ENCODE assay signal across 12 cellular contexts in the genomic region with DNA sequence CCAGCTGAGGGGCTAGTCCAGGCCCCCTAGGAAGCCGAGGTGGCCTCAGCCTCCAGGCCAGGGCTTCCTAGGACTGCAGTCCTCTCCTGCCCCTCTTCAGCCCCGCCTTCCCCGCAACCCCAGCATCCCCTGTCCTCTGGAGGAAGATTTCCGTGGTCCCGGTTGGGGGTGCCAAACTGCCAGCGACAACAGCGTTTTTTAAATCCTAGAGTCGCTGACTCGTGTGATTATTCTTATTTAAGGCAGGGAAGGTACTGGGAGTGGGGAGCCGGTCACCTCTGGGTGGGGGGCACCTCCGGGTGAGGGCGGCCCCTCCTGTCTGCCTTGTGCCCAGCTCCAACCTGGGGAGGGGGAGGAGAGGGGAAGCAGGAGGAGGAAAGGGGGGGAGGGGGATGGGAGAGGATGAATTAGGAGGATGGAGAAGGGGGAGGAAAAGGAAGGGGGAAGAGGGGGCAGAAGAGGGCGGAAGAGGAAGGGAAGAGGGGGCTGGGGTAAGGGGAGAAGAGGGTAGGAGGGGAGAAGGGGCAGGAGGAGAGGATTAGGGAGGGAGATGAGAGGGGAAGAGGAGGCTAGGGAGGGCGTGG.
DNase-seq lines count a peak whose midpoint lies in the region; ATAC-seq and TF ChIP-seq lines count a peak whose summit lies in the region.
"Had no signal": no experiment of that assay in that cellular context is flagged by ENCODE, and none has a peak within 500 bp of the region (broad histone marks: within the 10 kb centered on the region; RNA-seq: fewer than 3 reads in every experiment).

No MANE protein-coding gene starts in this region.

- peak overlapping the region; percentile 10 for H3K4me3 Mint-ChIP-seq in osteocyte (ENCODE audit: unreplicated experiment)
- H3K4me3 Mint-ChIP-seq: stimulated activated memory B cell treated with anti-CD40 and anti-IgM and Interleukin-4, amounts not matched to agents 10 μg/mL and 1 μg/mL and 100 μg/mL, for 72 hours had no signal

- H3K36me3 Mint-ChIP-seq in osteocyte (ENCODE audit: unreplicated experiment): no peaks in the 10 kb centered on the region
- H3K36me3 Mint-ChIP-seq: CD4-positive, alpha-beta memory T cell had no signal

- TF ChIP-seq CTCF in RWPE1 (conservative IDR thresholded peaks at IDR 0.05; ENCODE audit: low read depth) (no peak), foreskin keratinocyte (conservative IDR thresholded peaks at IDR 0.05) (peak; percentile 19), osteocyte (IDR thresholded peaks at IDR 0.05) (no peak)

- no peaks in the 10 kb centered on the region for H3K4me1 ChIP-seq in foreskin keratinocyte

- DNase-seq in DMS114 treated with DMSO at 0.1 percent for 48 hours (lab: John Stamatoyannopoulos, UW; ENCODE audit: unreplicated experiment) (peak; percentile 13), RWPE1 (ENCODE audit: low spot score) (no peak), foreskin keratinocyte (no peak), osteocyte (ENCODE audit: extremely low spot score, unreplicated experiment) (no peak), DMS153 treated with DMSO at 0.1 percent for 48 hours (lab: John Stamatoyannopoulos, UW; ENCODE audit: unreplicated experiment) (no peak), HCEC 1CT (no peak), COLO668 (lab: John Stamatoyannopoulos, UW; ENCODE audit: unreplicated experiment) (no peak), GOT3 (lab: John Stamatoyannopoulos, UW) (no peak)
- DNase-seq: CD4-positive, alpha-beta memory T cell; MG63 had no signal

- H3K9me3 Mint-ChIP-seq in osteocyte (ENCODE audit: unreplicated experiment): peaks cover 5% of the 10 kb centered on the region

- H3K27me3 Mint-ChIP-seq in osteocyte (ENCODE audit: unreplicated experiment): no peaks in the 10 kb centered on the region

- H3K27ac ChIP-seq in RWPE1: peak overlapping the region; percentile 35; the same call in 1 of the 2 replicates
- H3K27ac ChIP-seq in foreskin keratinocyte: no peak overlapping the region

- peaks cover 14% of the 10 kb centered on the region for H3K27me3 ChIP-seq in foreskin keratinocyte
- H3K27me3 ChIP-seq: MG63 had no signal

- no peak for ATAC-seq in foreskin keratinocyte
- ATAC-seq: stimulated activated memory B cell treated with anti-CD40 and anti-IgM and Interleukin-4, amounts not matched to agents 10 μg/mL and 1 μg/mL and 100 μg/mL, for 72 hours had no signal

- H3K27ac Mint-ChIP-seq in osteocyte (ENCODE audit: unreplicated experiment): no peak overlapping the region
- H3K27ac Mint-ChIP-seq: stimulated activated memory B cell treated with anti-CD40 and anti-IgM and Interleukin-4, amounts not matched to agents 10 μg/mL and 1 μg/mL and 100 μg/mL, for 72 hours; T-helper 1 cell treated with Interleukin-12 subunit alpha and Interleukin-12 subunit beta and Interleukin-4 antibody, amounts not matched to agents 30 μg/mL and 1 μg/mL, for 36 hours had no signal

- POLR2A ChIA-PET in RWPE1 (lab: Yijun Ruan, JAX; ENCODE audit: low non-redundant PET): interaction anchor here (0.5 kb wide), 1 partner anchor 141 kb away, joined by 3 read pairs; no protein-coding TSS in a partner anchor

- CTCF ChIA-PET in RWPE1 (lab: Yijun Ruan, JAX): no interaction called here

- H3K4me1 Mint-ChIP-seq in osteocyte (ENCODE audit: unreplicated experiment): peaks cover 35% of the 10 kb centered on the region
